ENCODE assay signal across 1 cellular context in genomic region chr11:84140386-84141169, GRCh38.
TF ChIP-seq lines count a peak whose summit lies in the region.

No MANE protein-coding gene starts in this region.

TF ChIP-seq in GM23338, 12 proteins besides CTCF, POLR2A, EP300 and RAD21 (continued from another document):
- TF ChIP-seq ZNF462 (CRISPR knock-in tag; IDR thresholded peaks at IDR 0.05) (no peak), NANOG (IDR thresholded peaks at IDR 0.05; ENCODE audit: borderline replicate concordance) (no peak), EZH2 (IDR thresholded peaks at IDR 0.05; ENCODE audit: low read depth, unreplicated experiment) (no peak), POLR2AphosphoS5 (IDR thresholded peaks at IDR 0.05; ENCODE audit: low read depth) (no peak), ZNF114 (CRISPR knock-in tag; IDR thresholded peaks at IDR 0.05) (no peak), EZH2phosphoT487 (IDR thresholded peaks at IDR 0.05; ENCODE audit: unreplicated experiment) (no peak), JUNB (IDR thresholded peaks at IDR 0.05; ENCODE audit: unreplicated experiment) (no peak)
